In genomic region chr7:108303332-108303731, GRCh38 we compare ENCODE assay signal across 25 cellular contexts.
DNase-seq lines count a peak whose midpoint lies in the region; ATAC-seq, FAIRE-seq and TF ChIP-seq lines count a peak whose summit lies in the region.
"Had no signal": no experiment of that assay in that cellular context is flagged by ENCODE, and none has a peak within 500 bp of the region (broad histone marks: within the 10 kb centered on the region; RNA-seq: fewer than 3 reads in every experiment).

No MANE protein-coding gene starts in this region.

- H3K9me3 Mint-ChIP-seq in astrocyte (ENCODE audit: unreplicated experiment) (no peaks in the 10 kb centered on the region), osteocyte (ENCODE audit: unreplicated experiment) (no peaks in the 10 kb centered on the region)
- no peaks in the 10 kb centered on the region for H3K9me3 Mint-ChIP-seq in naive thymus-derived CD4-positive, alpha-beta T cell
- H3K9me3 Mint-ChIP-seq: CD4-positive, alpha-beta T cell; CD8-positive, alpha-beta T cell had no signal

- 33% methylated on average over 3 of the region's 3 CpGs for WGBS in HepG2 (ENCODE audit: low lambda C conversion rate)
- WGBS in right lobe of liver (ENCODE audit: insufficient coverage, low coverage, low lambda C conversion rate, missing lambda C conversion rate), result 63% methylated on average over 2 of the region's 3 CpGs

- DNase-seq in HepG2 (ENCODE audit: low spot score) (no peak), right lobe of liver (no peak), astrocyte (ENCODE audit: low read depth) (no peak), osteocyte (ENCODE audit: extremely low spot score, unreplicated experiment) (no peak), NCI-H1092 treated with DMSO at 0.1 percent for 48 hours (lab: John Stamatoyannopoulos, UW) (no peak), HuH-7 (ENCODE audit: low spot score) (no peak)
- DNase-seq in naive thymus-derived CD4-positive, alpha-beta T cell, result no peak
- DNase-seq: AML-193; CD4-positive, alpha-beta T cell; CD8-positive, alpha-beta T cell; DMS 273 treated with DMSO at 0.1 percent for 48 hours; DMS153; DMS53; DMS79; DND-41; EL; GDM1 had no signal

- H3K4me2 ChIP-seq in HepG2 (ENCODE audit: low read depth, low read length) (no peak overlapping the region), astrocyte (ENCODE audit: low read length) (no peak overlapping the region)
- H3K4me2 ChIP-seq: A549; BLaER1 treated with 17β-estradiol and CSF1 and Interleukin-3, amounts not matched to agents 10 nM and 100 nM had no signal

- H3K4me1 Mint-ChIP-seq in astrocyte (ENCODE audit: low read depth, unreplicated experiment) (peaks cover 22% of the 10 kb centered on the region), osteocyte (ENCODE audit: unreplicated experiment) (peaks cover 70% of the 10 kb centered on the region)
- H3K4me1 Mint-ChIP-seq in naive thymus-derived CD4-positive, alpha-beta T cell, result no peaks in the 10 kb centered on the region
- H3K4me1 Mint-ChIP-seq: B cell had no signal

- no peaks in the 10 kb centered on the region for H3K27me3 Mint-ChIP-seq in astrocyte (ENCODE audit: low read depth, unreplicated experiment)
- H3K27me3 Mint-ChIP-seq in osteocyte (ENCODE audit: unreplicated experiment), result no peaks in the 10 kb centered on the region
- peaks cover 0 to 14% (median 0%) of the 10 kb centered on the region in 5 donors for H3K27me3 Mint-ChIP-seq in naive thymus-derived CD4-positive, alpha-beta T cell
- H3K27me3 Mint-ChIP-seq: B cell had no signal

- FAIRE-seq in HepG2 (lab: Jason Lieb, UNC) (no peak), astrocyte (lab: Jason Lieb, UNC) (no peak)
- FAIRE-seq: A549, GM12878, GM12892, GM18507 had no signal

- CTCF ChIA-PET in HepG2 (lab: Yijun Ruan, JAX; ENCODE audit: low intra/inter-chr PET ratio, low total read pairs), result no interaction called here
- CTCF ChIA-PET in naive thymus-derived CD4-positive, alpha-beta T cell (lab: Charles Lee), result no interaction called here

- H3K36me3 ChIP-seq in HepG2 (replicated peaks in 1 of 2; ENCODE audit: control insufficient read depth in 1 of 2, insufficient read depth in 2 of 2, low read length in 2 of 2) (no peaks in the 10 kb centered on the region), right lobe of liver (no peaks in the 10 kb centered on the region), astrocyte (ENCODE audit: insufficient read depth, low read length) (no peaks in the 10 kb centered on the region)
- no peaks in the 10 kb centered on the region for H3K36me3 ChIP-seq in naive thymus-derived CD4-positive, alpha-beta T cell (ENCODE audit: control insufficient read depth in 2 of 3, insufficient read depth in 3 of 3, low read length in 3 of 3)
- H3K36me3 ChIP-seq: BLaER1 treated with 17β-estradiol and CSF1 and Interleukin-3, amounts not matched to agents 10 nM and 100 nM had no signal

- ATAC-seq in HepG2, result no peak
- no peak for ATAC-seq in right lobe of liver
- no peak for ATAC-seq in naive thymus-derived CD4-positive, alpha-beta T cell
- ATAC-seq: A549; CD8-positive, alpha-beta T cell; GM12878 had no signal

- no peak overlapping the region for H3K4me3 ChIP-seq in HepG2 (replicated peaks in 1 of 3; ENCODE audit: insufficient read depth in 1 of 3, low read depth in 2 of 3, low read length in 3 of 3)
- H3K4me3 ChIP-seq in right lobe of liver, result no peak overlapping the region
- H3K4me3 ChIP-seq in astrocyte (ENCODE audit: insufficient read depth, low read depth, low read length), result no peak overlapping the region
- H3K4me3 ChIP-seq in naive thymus-derived CD4-positive, alpha-beta T cell (ENCODE audit: low read length), result no peak overlapping the region
- H3K4me3 ChIP-seq: A549; BLaER1 treated with 17β-estradiol and CSF1 and Interleukin-3, amounts not matched to agents 10 nM and 100 nM; GM12878 had no signal

- H3K4me1 ChIP-seq in HepG2 (ENCODE audit: insufficient read depth, low read length) (no peaks in the 10 kb centered on the region), right lobe of liver (no peaks in the 10 kb centered on the region), astrocyte (ENCODE audit: insufficient read depth, low read length) (peaks cover 9% of the 10 kb centered on the region)
- no peaks in the 10 kb centered on the region for H3K4me1 ChIP-seq in naive thymus-derived CD4-positive, alpha-beta T cell (ENCODE audit: control insufficient read depth in 2 of 2, insufficient read depth in 2 of 2, low read length in 2 of 2)

- TF ChIP-seq POLR2A in HepG2 (IDR thresholded peaks at IDR 0.05; ENCODE audit: insufficient read depth in 1 of 2, low read depth in 2 of 2, low read length in 2 of 2) (no peak), right lobe of liver (IDR thresholded peaks at IDR 0.05) (no peak)

- H2AFZ ChIP-seq in HepG2 (ENCODE audit: low read length), result no peak overlapping the region
- H2AFZ ChIP-seq in astrocyte (ENCODE audit: low read depth, low read length), result no peak overlapping the region

- no peak overlapping the region for H3K9ac ChIP-seq in HepG2 (ENCODE audit: insufficient read depth, low read depth, low read length)
- no peak overlapping the region for H3K9ac ChIP-seq in astrocyte (ENCODE audit: low read length)
- H3K9ac ChIP-seq: BLaER1 treated with 17β-estradiol and CSF1 and Interleukin-3, amounts not matched to agents 10 nM and 100 nM had no signal

- H3K36me3 Mint-ChIP-seq in astrocyte (ENCODE audit: low read depth, unreplicated experiment), result no peaks in the 10 kb centered on the region
- no peaks in the 10 kb centered on the region for H3K36me3 Mint-ChIP-seq in osteocyte (ENCODE audit: unreplicated experiment)
- no peaks in the 10 kb centered on the region for H3K36me3 Mint-ChIP-seq in naive thymus-derived CD4-positive, alpha-beta T cell
- H3K36me3 Mint-ChIP-seq: CD8-positive, alpha-beta T cell had no signal

- H3K4me3 Mint-ChIP-seq in astrocyte (ENCODE audit: unreplicated experiment) (peak overlapping the region; percentile 11), osteocyte (ENCODE audit: unreplicated experiment) (no peak overlapping the region)
- H3K4me3 Mint-ChIP-seq in naive thymus-derived CD4-positive, alpha-beta T cell, result no peak overlapping the region
- H3K4me3 Mint-ChIP-seq: B cell; CD4-positive, alpha-beta T cell; CD8-positive, alpha-beta T cell had no signal

- H3K79me2 ChIP-seq in HepG2 (ENCODE audit: insufficient read depth, low read length) (no peaks in the 10 kb centered on the region), astrocyte (ENCODE audit: insufficient read depth, low read length) (peaks cover 2% of the 10 kb centered on the region)

- TF ChIP-seq CTCF in HepG2 (CRISPR knock-in tag; IDR thresholded peaks at IDR 0.05) (no peak), right lobe of liver (IDR thresholded peaks at IDR 0.05) (no peak), astrocyte (IDR thresholded peaks at IDR 0.05; ENCODE audit: insufficient read depth, low read depth, low read length) (no peak), osteocyte (IDR thresholded peaks at IDR 0.05) (no peak)

- POLR2A ChIA-PET in HepG2 (lab: Yijun Ruan, JAX), result no interaction called here
- POLR2A ChIA-PET in naive thymus-derived CD4-positive, alpha-beta T cell (lab: Charles Lee), result no interaction called here

- H3K27me3 ChIP-seq in HepG2 (ENCODE audit: control insufficient read depth in 1 of 2, insufficient read depth in 2 of 2, low read length in 2 of 2) (no peaks in the 10 kb centered on the region), right lobe of liver (no peaks in the 10 kb centered on the region), astrocyte (ENCODE audit: insufficient read depth, low read length) (no peaks in the 10 kb centered on the region)
- no peaks in the 10 kb centered on the region for H3K27me3 ChIP-seq in naive thymus-derived CD4-positive, alpha-beta T cell (ENCODE audit: control insufficient read depth in 2 of 2, insufficient read depth in 2 of 2, low read length in 2 of 2)
- H3K27me3 ChIP-seq: BLaER1 treated with 17β-estradiol and CSF1 and Interleukin-3, amounts not matched to agents 10 nM and 100 nM had no signal

- H3K27ac Mint-ChIP-seq in astrocyte (ENCODE audit: unreplicated experiment) (peak overlapping the region; percentile 35), osteocyte (ENCODE audit: unreplicated experiment) (peak overlapping the region; percentile 71)
- no peak overlapping the region for H3K27ac Mint-ChIP-seq in naive thymus-derived CD4-positive, alpha-beta T cell
- H3K27ac Mint-ChIP-seq: B cell; CD4-positive, alpha-beta T cell; CD8-positive, alpha-beta T cell had no signal

- H4K20me1 ChIP-seq in HepG2 (ENCODE audit: insufficient read depth, low read length) (no peaks in the 10 kb centered on the region), astrocyte (ENCODE audit: insufficient read depth, low read length) (no peaks in the 10 kb centered on the region)
- H4K20me1 ChIP-seq: BLaER1 treated with 17β-estradiol and CSF1 and Interleukin-3, amounts not matched to agents 10 nM and 100 nM had no signal

- H3K27ac ChIP-seq in HepG2 (ENCODE audit: extremely low read length, insufficient read depth, low read length) (no peak overlapping the region), right lobe of liver (no peak overlapping the region), astrocyte (ENCODE audit: low read depth, low read length) (no peak overlapping the region)
- H3K27ac ChIP-seq in naive thymus-derived CD4-positive, alpha-beta T cell (ENCODE audit: low read depth, low read length), result no peak overlapping the region
- H3K27ac ChIP-seq: 22Rv1; BLaER1 treated with 17β-estradiol and CSF1 and Interleukin-3, amounts not matched to agents 10 nM and 100 nM; C4-2B had no signal

- BruUV-seq in HepG2 (replicated peaks; lab: Mats Ljungman, UMichigan), result no TSS peak

- in situ Hi-C loops in HepG2 (cut with HindIII; ENCODE audit: extremely low pct_ligation_motif_present, low pct_unique_long_range_greater_than_20kb), result no loop called here

- TF ChIP-seq RAD21 in HepG2 (CRISPR knock-in tag; IDR thresholded peaks at IDR 0.05), result no peak

- intact Hi-C loops in HepG2 (cut with micrococcal nuclease; ENCODE audit: unreplicated experiment), result no loop called here
- intact Hi-C loops in right lobe of liver (cut with DNase I), result no loop called here
- intact Hi-C loops in naive thymus-derived CD4-positive, alpha-beta T cell (cut with micrococcal nuclease), result no loop called here

- TF ChIP-seq EP300 in HepG2 (IDR thresholded peaks at IDR 0.05; ENCODE audit: low read depth in 2 of 2, low read length in 2 of 2) (no peak), HepG2 (CRISPR knock-in tag; IDR thresholded peaks at IDR 0.05; ENCODE audit: borderline replicate concordance) (no peak)

- H3K9me3 ChIP-seq in HepG2 (ENCODE audit: low read length) (no peaks in the 10 kb centered on the region), right lobe of liver (no peaks in the 10 kb centered on the region), astrocyte (ENCODE audit: insufficient read depth, low read depth, low read length) (no peaks in the 10 kb centered on the region)
- H3K9me3 ChIP-seq in naive thymus-derived CD4-positive, alpha-beta T cell (ENCODE audit: control insufficient read depth in 2 of 3, low read length in 3 of 3), result no peaks in the 10 kb centered on the region
- H3K9me3 ChIP-seq: A549; BLaER1 treated with 17β-estradiol and CSF1 and Interleukin-3, amounts not matched to agents 10 nM and 100 nM had no signal

Comparison
In these comparisons a context has a peak if more than half of its experiments do, and no peak if none do; other contexts are left out.
1. H3K27ac Mint-ChIP-seq: peak in astrocyte (single experiment) and osteocyte (single experiment); none in naive thymus-derived CD4-positive, alpha-beta T cell (0 of 9).